17 cellular contexts compared by ENCODE assay signal in the genomic region with DNA sequence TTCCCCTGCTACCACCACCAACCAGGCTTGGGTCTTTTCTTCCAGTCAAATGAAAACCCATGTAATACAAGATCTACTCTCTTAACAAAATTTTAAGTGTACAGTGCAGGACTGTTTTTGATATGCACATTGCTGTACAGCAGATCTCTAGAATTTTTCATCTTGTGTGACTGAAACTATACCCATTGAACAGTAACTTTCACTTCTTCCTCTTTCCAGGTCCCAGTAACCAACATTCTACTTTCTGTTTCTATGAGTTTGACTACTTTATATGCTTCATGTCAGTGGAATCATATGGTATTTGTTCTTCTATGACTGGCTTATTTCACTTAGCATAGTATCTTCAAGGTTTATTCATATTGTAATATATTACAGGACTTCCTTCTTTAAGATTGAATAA. TPM values are rescaled to one million over a fixed set of nuclear protein-coding genes. Genes with fewer than 3 reads are reported as not detected.
DNase-seq lines count a peak whose midpoint lies in the region; ATAC-seq lines count a peak whose summit lies in the region.
"Had no signal": no experiment of that assay in that cellular context is flagged by ENCODE, and none has a peak within 500 bp of the region (broad histone marks: within the 10 kb centered on the region; RNA-seq: fewer than 3 reads in every experiment).

No MANE protein-coding gene starts in this region.

- H3K36me3 Mint-ChIP-seq in activated CD4-positive, alpha-beta T cell treated with anti-CD3 and anti-CD28 coated beads for 36 hours (ENCODE audit: low read depth): peaks cover 2% of the 10 kb centered on the region
- H3K36me3 Mint-ChIP-seq in stimulated activated naive B cell treated with anti-CD40 and anti-IgM and Interleukin-4, amounts not matched to agents 10 μg/mL and 1 μg/mL and 100 μg/mL, for 72 hours: peaks cover 0 to 5% of the 10 kb centered on the region in 2 donors
- H3K36me3 Mint-ChIP-seq: activated CD8-positive, alpha-beta memory T cell treated with anti-CD3 and anti-CD28 coated beads, Interleukin-2, amount 10 ng/mL, durations not matched to agents 7 days and 5 days had no signal

- no peaks in the 10 kb centered on the region for H3K4me1 ChIP-seq in right cardiac atrium (ENCODE audit: control insufficient read depth, insufficient read depth, low read length)
- H3K4me1 ChIP-seq: A549, gastrocnemius medialis had no signal

- no peak overlapping the region for H3K4me3 ChIP-seq in right cardiac atrium (ENCODE audit: low read length)
- H3K4me3 ChIP-seq: A549, gastrocnemius medialis had no signal

- no peak overlapping the region for H3K4me3 Mint-ChIP-seq in activated CD4-positive, alpha-beta T cell treated with anti-CD3 and anti-CD28 coated beads for 36 hours
- no peak overlapping the region for H3K4me3 Mint-ChIP-seq in stimulated activated naive B cell treated with anti-CD40 and anti-IgM and Interleukin-4, amounts not matched to agents 10 μg/mL and 1 μg/mL and 100 μg/mL, for 72 hours
- H3K4me3 Mint-ChIP-seq: activated CD8-positive, alpha-beta memory T cell treated with anti-CD3 and anti-CD28 coated beads, Interleukin-2, amount 10 ng/mL, durations not matched to agents 7 days and 5 days; neural crest cell had no signal

- H3K27me3 Mint-ChIP-seq in activated CD4-positive, alpha-beta T cell treated with anti-CD3 and anti-CD28 coated beads for 36 hours: peaks cover 7% of the 10 kb centered on the region
- H3K27me3 Mint-ChIP-seq in stimulated activated naive B cell treated with anti-CD40 and anti-IgM and Interleukin-4, amounts not matched to agents 10 μg/mL and 1 μg/mL and 100 μg/mL, for 72 hours: no peaks in the 10 kb centered on the region

- intact Hi-C loops in activated CD4-positive, alpha-beta T cell treated with anti-CD3 and anti-CD28 coated beads for 36 hours (cut with DNase I, micrococcal nuclease): no loop called here
- intact Hi-C loops in right cardiac atrium (cut with DNase I): no loop called here

- H3K27me3 ChIP-seq in right cardiac atrium (ENCODE audit: control insufficient read depth, insufficient read depth): no peaks in the 10 kb centered on the region
- H3K27me3 ChIP-seq: gastrocnemius medialis had no signal

- no peak for DNase-seq in activated CD4-positive, alpha-beta T cell treated with anti-CD3 and anti-CD28 coated beads for 36 hours
- no peak for DNase-seq in activated CD4-positive, alpha-beta T cell treated with anti-CD3 and anti-CD28 coated beads for 1 hour
- DNase-seq in stimulated activated naive B cell treated with anti-CD40 and anti-IgM and Interleukin-4, amounts not matched to agents 10 μg/mL and 1 μg/mL and 100 μg/mL, for 72 hours: no peak
- no peak for DNase-seq in central memory CD4-positive, alpha-beta T cell
- DNase-seq in right cardiac atrium (no peak), DMS 273 (lab: John Stamatoyannopoulos, UW; ENCODE audit: unreplicated experiment) (no peak)
- DNase-seq: activated CD8-positive, alpha-beta memory T cell treated with anti-CD3 and anti-CD28 coated beads, Interleukin-2, amount 10 ng/mL, durations not matched to agents 7 days and 5 days; amygdala; dermis blood vessel endothelial cell; gastrocnemius medialis; NCI-H1436 treated with DMSO at 0.1 percent for 48 hours; T1000 had no signal

- peak; percentile 49 for ATAC-seq in activated CD4-positive, alpha-beta T cell treated with anti-CD3 and anti-CD28 coated beads for 36 hours
- ATAC-seq in HG02610 (IDR thresholded peaks at IDR 0.05; ENCODE audit: unreplicated experiment) (peak; percentile 97), HG03196 (IDR thresholded peaks at IDR 0.05; ENCODE audit: unreplicated experiment) (peak; percentile 87), right cardiac atrium (no peak)
- ATAC-seq in stimulated activated naive B cell treated with anti-CD40 and anti-IgM and Interleukin-4, amounts not matched to agents 10 μg/mL and 1 μg/mL and 100 μg/mL, for 72 hours (replicated peaks): peak; percentile 87 to 97
- ATAC-seq: A549; activated CD8-positive, alpha-beta memory T cell treated with anti-CD3 and anti-CD28 coated beads, Interleukin-2, amount 10 ng/mL, durations not matched to agents 7 days and 5 days; gastrocnemius medialis; Panc1 had no signal

- POLR2A ChIA-PET in activated CD4-positive, alpha-beta T cell treated with anti-CD3 and anti-CD28 coated beads for 36 hours (lab: Charles Lee): no interaction called here

- CTCF ChIA-PET in activated CD4-positive, alpha-beta T cell treated with anti-CD3 and anti-CD28 coated beads for 36 hours (lab: Charles Lee): no interaction called here

- no peak overlapping the region for H3K27ac Mint-ChIP-seq in activated CD4-positive, alpha-beta T cell treated with anti-CD3 and anti-CD28 coated beads for 36 hours
- peak overlapping the region; percentile 52 for H3K27ac Mint-ChIP-seq in stimulated activated naive B cell treated with anti-CD40 and anti-IgM and Interleukin-4, amounts not matched to agents 10 μg/mL and 1 μg/mL and 100 μg/mL, for 72 hours
- H3K27ac Mint-ChIP-seq: activated CD8-positive, alpha-beta memory T cell treated with anti-CD3 and anti-CD28 coated beads, Interleukin-2, amount 10 ng/mL, durations not matched to agents 7 days and 5 days had no signal

- no peaks in the 10 kb centered on the region for H3K4me1 Mint-ChIP-seq in activated CD4-positive, alpha-beta T cell treated with anti-CD3 and anti-CD28 coated beads for 36 hours
- peaks cover 4 to 5% of the 10 kb centered on the region in 2 donors for H3K4me1 Mint-ChIP-seq in stimulated activated naive B cell treated with anti-CD40 and anti-IgM and Interleukin-4, amounts not matched to agents 10 μg/mL and 1 μg/mL and 100 μg/mL, for 72 hours
- H3K4me1 Mint-ChIP-seq: activated CD8-positive, alpha-beta memory T cell treated with anti-CD3 and anti-CD28 coated beads, Interleukin-2, amount 10 ng/mL, durations not matched to agents 7 days and 5 days; neural crest cell had no signal

- H3K9me3 ChIP-seq in right cardiac atrium (ENCODE audit: control insufficient read depth, low read length): no peaks in the 10 kb centered on the region
- H3K9me3 ChIP-seq: A549, gastrocnemius medialis had no signal

- peaks cover 6% of the 10 kb centered on the region for H3K9me3 Mint-ChIP-seq in activated CD4-positive, alpha-beta T cell treated with anti-CD3 and anti-CD28 coated beads for 36 hours (ENCODE audit: low read depth)
- peaks cover 6 to 10% of the 10 kb centered on the region in 2 donors for H3K9me3 Mint-ChIP-seq in stimulated activated naive B cell treated with anti-CD40 and anti-IgM and Interleukin-4, amounts not matched to agents 10 μg/mL and 1 μg/mL and 100 μg/mL, for 72 hours

- no peak overlapping the region for H3K27ac ChIP-seq in right cardiac atrium (ENCODE audit: low read length)
- H3K27ac ChIP-seq: A549, gastrocnemius medialis had no signal

RNA-seq across cellular contexts. Expression of a gene that starts 45.3 kb away (rescaled TPM):
- not detected for total RNA-seq in activated CD4-positive, alpha-beta T cell treated with anti-CD3 and anti-CD28 coated beads for 36 hours
- total RNA-seq in right cardiac atrium: under 1 TPM; 0.14 to 0.44 (median 0.21) TPM
- 0.29 TPM for polyA plus RNA-seq in right cardiac atrium
- total RNA-seq: activated CD8-positive, alpha-beta memory T cell treated with anti-CD3 and anti-CD28 coated beads, Interleukin-2, amount 10 ng/mL, durations not matched to agents 7 days and 5 days had no signal
- polyA plus RNA-seq: A549 had no signal

Comparison
In these comparisons a context has a peak if more than half of its experiments do, and no peak if none do; other contexts are left out.
1. ATAC-seq: peak in activated CD4-positive, alpha-beta T cell treated with anti-CD3 and anti-CD28 coated beads for 36 hours (single experiment), HG02610 (single experiment), HG03196 (single experiment) and stimulated activated naive B cell treated with anti-CD40 and anti-IgM and Interleukin-4, amounts not matched to agents 10 μg/mL and 1 μg/mL and 100 μg/mL, for 72 hours (2 of 2); none in right cardiac atrium (0 of 2).